Comparison of ENCODE assay signal across 20 cellular contexts in genomic region chr3:39457361-39457760, GRCh38. TPM values are rescaled to one million over a fixed set of nuclear protein-coding genes. Genes with fewer than 3 reads are reported as not detected.
DNase-seq lines count a peak whose midpoint lies in the region; ATAC-seq and TF ChIP-seq lines count a peak whose summit lies in the region.
"Had no signal": no experiment of that assay in that cellular context is flagged by ENCODE, and none has a peak within 500 bp of the region (broad histone marks: within the 10 kb centered on the region; RNA-seq: fewer than 3 reads in every experiment).

No MANE protein-coding gene starts in this region.

- peak overlapping the region; percentile 28 to 91 for H3K27ac Mint-ChIP-seq in stimulated activated naive CD8-positive, alpha-beta T cell treated with anti-CD3 and anti-CD28 coated beads, Interleukin-15, amount 100 ng/mL, for 72 hours
- H3K27ac Mint-ChIP-seq: CD14-positive monocyte; CD4-positive, alpha-beta memory T cell had no signal

- no peak overlapping the region for H3K4me2 ChIP-seq in osteoblast (ENCODE audit: insufficient read depth, low read length)
- H3K4me2 ChIP-seq: BLaER1 had no signal

- H3K4me3 Mint-ChIP-seq in stimulated activated naive CD8-positive, alpha-beta T cell treated with anti-CD3 and anti-CD28 coated beads, Interleukin-15, amount 100 ng/mL, for 72 hours, result no peak overlapping the region
- H3K4me3 Mint-ChIP-seq: CD14-positive monocyte; CD4-positive, alpha-beta memory T cell had no signal

- no peaks in the 10 kb centered on the region for H4K20me1 ChIP-seq in osteoblast (ENCODE audit: insufficient read depth, low read length)
- H4K20me1 ChIP-seq: BLaER1 had no signal

- no peaks in the 10 kb centered on the region for H3K79me2 ChIP-seq in osteoblast (ENCODE audit: insufficient read depth, low read length)

- H3K36me3 ChIP-seq in osteoblast (ENCODE audit: insufficient read depth, low read length), result no peaks in the 10 kb centered on the region
- H3K36me3 ChIP-seq: BLaER1 had no signal

- H3K4me3 ChIP-seq in osteoblast (ENCODE audit: insufficient read depth, low read length), result no peak overlapping the region
- H3K4me3 ChIP-seq: BLaER1, GM12878, GM23248 had no signal

- no peaks in the 10 kb centered on the region for H3K4me1 Mint-ChIP-seq in stimulated activated naive CD8-positive, alpha-beta T cell treated with anti-CD3 and anti-CD28 coated beads, Interleukin-15, amount 100 ng/mL, for 72 hours
- H3K4me1 Mint-ChIP-seq: CD14-positive monocyte; CD4-positive, alpha-beta memory T cell had no signal

- no peak for TF ChIP-seq CTCF in osteoblast (IDR thresholded peaks at IDR 0.05; ENCODE audit: extremely low read depth, low read depth, low read length)

- H3K27me3 Mint-ChIP-seq in stimulated activated naive CD8-positive, alpha-beta T cell treated with anti-CD3 and anti-CD28 coated beads, Interleukin-15, amount 100 ng/mL, for 72 hours, result peaks cover 7% of the 10 kb centered on the region

- no peaks in the 10 kb centered on the region for H3K4me1 ChIP-seq in osteoblast (ENCODE audit: insufficient read depth, low read length)
- H3K4me1 ChIP-seq: BLaER1 had no signal

- H3K27ac ChIP-seq in cingulate gyrus (ENCODE audit: low read depth, low read length), result peak overlapping the region; percentile 4
- peak overlapping the region; percentile 58 for H3K27ac ChIP-seq in substantia nigra (ENCODE audit: low read depth, low read length, poor library complexity, severe bottlenecking)
- no peak overlapping the region for H3K27ac ChIP-seq in osteoblast (ENCODE audit: low read depth, low read length)
- H3K27ac ChIP-seq: BLaER1, GM23248, HL-60 had no signal

- no peak overlapping the region for H2AFZ ChIP-seq in osteoblast (ENCODE audit: low read length)
- H2AFZ ChIP-seq: GM23248 had no signal

- no peak for DNase-seq in stimulated activated naive CD8-positive, alpha-beta T cell treated with anti-CD3 and anti-CD28 coated beads, Interleukin-15, amount 100 ng/mL, for 72 hours
- no peak for DNase-seq in stimulated activated naive CD8-positive, alpha-beta T cell treated with anti-CD3 and anti-CD28 coated beads, Interleukin-15, Interleukin-2, amounts not matched to agents 100 U/mL and 50 U/mL, for 24 hours
- DNase-seq in substantia nigra (lab: John Stamatoyannopoulos, UW), result no peak
- DNase-seq in osteoblast (ENCODE audit: insufficient read length, low spot score, missing footprints), result no peak
- DNase-seq in erythroblast (lab: John Stamatoyannopoulos, UW), result no peak
- DNase-seq: 8988T; Calu3; CD4-positive, alpha-beta memory T cell; DMS79 treated with DMSO at 0.1 percent for 48 hours; GF-D8; GM23248; HCEC 1CT; IMR-90 had no signal

- no peak for ATAC-seq in stimulated activated naive CD8-positive, alpha-beta T cell treated with anti-CD3 and anti-CD28 coated beads, Interleukin-15, amount 100 ng/mL, for 72 hours
- no peak for ATAC-seq in stimulated activated naive CD8-positive, alpha-beta T cell treated with anti-CD3 and anti-CD28 coated beads, Interleukin-15, Interleukin-2, amounts not matched to agents 100 U/mL and 50 U/mL, for 24 hours
- no peak for ATAC-seq in GM21515 (IDR thresholded peaks at IDR 0.05; ENCODE audit: unreplicated experiment)
- ATAC-seq: GM12878 had no signal

- no peaks in the 10 kb centered on the region for H3K9me3 ChIP-seq in osteoblast (ENCODE audit: low read depth, low read length)
- H3K9me3 ChIP-seq: BLaER1 had no signal

- no peak for TF ChIP-seq POLR2A in erythroblast (IDR thresholded peaks at IDR 0.05; ENCODE audit: low read length)

- H3K27me3 ChIP-seq in osteoblast (ENCODE audit: insufficient read depth, low read length), result no peaks in the 10 kb centered on the region
- H3K27me3 ChIP-seq: BLaER1 had no signal

- H3K9me3 Mint-ChIP-seq in stimulated activated naive CD8-positive, alpha-beta T cell treated with anti-CD3 and anti-CD28 coated beads, Interleukin-15, amount 100 ng/mL, for 72 hours, result no peaks in the 10 kb centered on the region
- H3K9me3 Mint-ChIP-seq: CD4-positive, alpha-beta memory T cell had no signal

RNA-seq across cellular contexts. Expression of gene MOBP, which starts 10.1 kb away (rescaled TPM):
- not detected in 2 replicates for total RNA-seq in osteoblast
- total RNA-seq: CD4-positive, alpha-beta memory T cell; GM23248; HT1080; IMR-90 had no signal

RNA-seq across cellular contexts. Expression of gene RPSA, which starts 50.8 kb away (rescaled TPM):
- total RNA-seq in osteoblast, result 1,028 and 1,154 TPM in 2 replicates
